In the genomic region with DNA sequence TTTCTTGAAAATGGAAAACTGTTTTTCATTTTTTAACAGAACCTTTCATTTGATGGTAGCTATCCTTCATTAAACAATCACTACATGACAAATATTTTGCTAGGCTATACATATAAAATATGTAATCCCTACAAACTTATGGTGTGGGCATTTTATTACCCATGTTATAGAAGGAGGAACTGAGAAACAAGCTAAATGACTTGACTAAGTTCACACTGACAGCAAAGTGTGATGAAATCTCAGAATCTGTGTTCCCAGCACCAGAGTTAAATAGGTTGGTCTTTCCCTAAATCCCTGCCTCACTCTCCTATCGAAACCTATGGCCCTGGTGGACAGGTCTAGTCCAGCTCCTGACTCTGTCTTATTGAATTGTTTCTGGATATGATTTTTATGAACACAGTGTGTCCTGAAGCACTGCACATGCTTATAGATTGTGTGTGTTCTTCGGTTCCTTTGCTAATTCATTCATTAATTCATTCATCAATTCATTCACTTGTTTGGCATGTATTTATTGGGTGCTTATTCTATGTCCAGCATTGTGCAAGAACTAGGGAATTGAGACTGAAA, we compare ENCODE assay signal across 1 cellular context.
A peak's percentile ranks its signal among the peaks of the same experiment; 100 is the strongest.
TF ChIP-seq lines count a peak whose summit lies in the region.

No MANE protein-coding gene starts in this region.

TF ChIP-seq in GM12878, 131 proteins besides CTCF, POLR2A, EP300 and RAD21 (continued from another document):
- TF ChIP-seq SPI1 (IDR thresholded peaks at IDR 0.05; ENCODE audit: borderline replicate concordance, insufficient read depth, low read depth, low read length), result peak; percentile 88
- TF ChIP-seq EED (IDR thresholded peaks at IDR 0.05; ENCODE audit: low read depth), result peak; percentile 44; the same call in 1 of the 2 replicates
- 0 out of 2 replicates have a peak, but pooled peaks have one; percentile 14 for TF ChIP-seq BCL11A (IDR thresholded peaks at IDR 0.05; ENCODE audit: low read depth, low read length)
- no peak for TF ChIP-seq PAX8 (IDR thresholded peaks at IDR 0.05)
- peak; percentile 31; the same call in 1 of the 2 replicates for TF ChIP-seq IKZF1 (conservative IDR thresholded peaks at IDR 0.05)
- 0 out of 2 replicates have a peak, but pooled peaks have one; percentile 16 for TF ChIP-seq BMI1 (IDR thresholded peaks at IDR 0.05; ENCODE audit: borderline replicate concordance)
- TF ChIP-seq IKZF2 (IDR thresholded peaks at IDR 0.05), result peak; percentile 44 to 58; a peak in 3 of 4 replicates
- TF ChIP-seq JUNB (IDR thresholded peaks at IDR 0.05), result peak; percentile 65; the same call in 1 of the 2 replicates
- no peak for TF ChIP-seq SIX5 (IDR thresholded peaks at IDR 0.05; ENCODE audit: low read depth, low read length, severe bottlenecking)
- no peak for TF ChIP-seq ZZZ3 (IDR thresholded peaks at IDR 0.05; ENCODE audit: control insufficient read depth, insufficient read length, low read depth)
- peak; percentile 56; the same call in 1 of the 2 replicates for TF ChIP-seq ZNF24 (IDR thresholded peaks at IDR 0.05)
- TF ChIP-seq RELB (IDR thresholded peaks at IDR 0.05; ENCODE audit: low read depth), result 0 out of 2 replicates have a peak, but pooled peaks have one; percentile 37
TF ChIP-seq in GM12878: peak in this region for 11.
